In genomic region chr19:58362272-58362994, GRCh38 we compare ENCODE assay signal across 8 cellular contexts. TPM values are rescaled to one million over a fixed set of nuclear protein-coding genes. Genes with fewer than 3 reads are reported as not detected.
DNase-seq lines count a peak whose midpoint lies in the region; ATAC-seq and TF ChIP-seq lines count a peak whose summit lies in the region.

Gene ZNF497, minus strand, starts transcription at chr19:58362751. Its CDS starts 5,116 bp downstream, at chr19:58357635.

- TF ChIP-seq CTCF in PC-9 (conservative IDR thresholded peaks at IDR 0.05): no peak
- TF ChIP-seq CTCF in esophagus squamous epithelium (IDR thresholded peaks at IDR 0.05): peak in 2 of 6 experiments; percentile 5 to 22

- H3K27ac ChIP-seq in PC-9 (peak within 1 kb of the TSS; percentile 89), esophagus squamous epithelium (peak within 1 kb of the TSS; percentile 85 to 97 (median 92))

- peaks cover 5% of the 10 kb centered on the region for H3K27me3 Mint-ChIP-seq in activated T-cell treated with anti-CD3 and anti-CD28 coated beads, Interleukin-2, amount 50 U/mL, for 4 hours (ENCODE audit: low read depth)

- no peaks in the 10 kb centered on the region for H4K20me1 ChIP-seq in PC-9 (ENCODE audit: insufficient read depth)

- H3K27me3 ChIP-seq in PC-9 (ENCODE audit: insufficient read depth, low read depth) (no peaks in the 10 kb centered on the region), esophagus squamous epithelium (peaks cover 0 to 5% (median 0%) of the 10 kb centered on the region in 4 donors)

- no TSS peak for BruUV-seq in PC-9 (replicated peaks; lab: Mats Ljungman, UMichigan)

- peak in 3 of 4 donors; percentile 51 to 68 (median 62) for TF ChIP-seq POLR2A in esophagus squamous epithelium (IDR thresholded peaks at IDR 0.05)

- H3K4me2 ChIP-seq in PC-9: peak within 1 kb of the TSS; percentile 72

- 0 to 1% methylated on average over 4 to 20 of the region's 74 CpGs for WGBS in esophagus squamous epithelium, 2 donors

- H3K4me3 Mint-ChIP-seq in activated T-cell treated with anti-CD3 and anti-CD28 coated beads, Interleukin-2, amount 50 U/mL, for 4 hours: peak within 1 kb of the TSS; percentile 94

- H3K9me2 ChIP-seq in PC-9 (ENCODE audit: insufficient read depth): no peaks in the 10 kb centered on the region

- in situ Hi-C loops in KBM-7 (cut with MboI; ENCODE audit: low pct_unique_long_range_greater_than_20kb, low sequenced_read_pairs): no loop called here

- no peaks in the 10 kb centered on the region for H3K9me3 ChIP-seq in PC-9 (ENCODE audit: insufficient read depth, low read depth)
- no peaks in the 10 kb centered on the region for H3K9me3 ChIP-seq in esophagus squamous epithelium

- no peaks in the 10 kb centered on the region; the same call in 1 of the 2 replicates for H3F3A ChIP-seq in PC-9 (ENCODE audit: insufficient read depth, low read depth)

- peaks cover 8% of the 10 kb centered on the region for H3K79me2 ChIP-seq in PC-9 (ENCODE audit: low read depth)

- peaks cover 19% of the 10 kb centered on the region for H3K4me1 Mint-ChIP-seq in activated T-cell treated with anti-CD3 and anti-CD28 coated beads, Interleukin-2, amount 50 U/mL, for 4 hours (ENCODE audit: low read depth)

- H3K36me3 ChIP-seq in PC-9 (ENCODE audit: low read depth) (no peaks in the 10 kb centered on the region), esophagus squamous epithelium (peaks cover 0 to 11% (median 0%) of the 10 kb centered on the region in 3 donors)

- POLR2A ChIA-PET in PC-9 (lab: Charles Lee; ENCODE audit: unreplicated experiment): interaction anchor here (0.5 to 1.1 kb wide), 11 partner anchors 19 to 1122 kb away, joined by 3 to 20 read pairs (median 3); partner anchors contain the start of genes ZBTB45, ZNF584, ZNF776 and ZNF805

- no peaks in the 10 kb centered on the region for H3K9me3 Mint-ChIP-seq in activated T-cell treated with anti-CD3 and anti-CD28 coated beads, Interleukin-2, amount 50 U/mL, for 4 hours

- intact Hi-C loops in PC-9 (cut with micrococcal nuclease; ENCODE audit: unreplicated experiment): loop anchor here (1.0 to 5.0 kb wide), 4 partner anchors 19 to 105 kb away; partner anchors contain the start of genes ZNF324, ZNF324B, ZNF584 and ZNF837
- intact Hi-C loops in esophagus squamous epithelium (cut with DNase I): no loop called here

- peak; percentile 85 for ATAC-seq in GM21723 (IDR thresholded peaks at IDR 0.05; ENCODE audit: unreplicated experiment)
- peak; percentile 92 to 94 for ATAC-seq in activated T-cell treated with anti-CD3 and anti-CD28 coated beads, Interleukin-2, amount 50 U/mL, for 4 hours

- H3K4me1 ChIP-seq in PC-9 (replicated peaks; ENCODE audit: insufficient read depth) (no peaks in the 10 kb centered on the region), esophagus squamous epithelium (peaks cover 0 to 23% (median 7%) of the 10 kb centered on the region in 3 donors)

- H2AFZ ChIP-seq in PC-9: peak within 1 kb of the TSS; percentile 89

- H3K4me3 ChIP-seq in PC-9 (peak within 1 kb of the TSS; percentile 69), esophagus squamous epithelium (peak within 1 kb of the TSS; percentile 55 to 83 (median 77))

- CTCF ChIA-PET in PC-9 (lab: Charles Lee): no interaction called here

- DNase-seq in DMS53 treated with DMSO at 0.1 percent for 48 hours (lab: John Stamatoyannopoulos, UW; ENCODE audit: unreplicated experiment) (peak; percentile 90), KBM-7 (peak; percentile 98), PC-9 (peak; percentile 88 to 96), esophagus squamous epithelium (lab: John Stamatoyannopoulos, UW) (peak; percentile 81), myocyte (ENCODE audit: low read depth) (peak; percentile 96)
- peak; percentile 96 for DNase-seq in activated T-cell treated with anti-CD3 and anti-CD28 coated beads, Interleukin-2, amount 50 U/mL, for 4 hours
- peak; percentile 91 to 96 for DNase-seq in stimulated activated CD8-positive, alpha-beta memory T cell treated with anti-CD3 and anti-CD28 coated beads, Interleukin-7, amount 100 ng/mL, for 4 hours (ENCODE audit: low read depth in 2 of 2)

- no peaks in the 10 kb centered on the region for H3K36me3 Mint-ChIP-seq in activated T-cell treated with anti-CD3 and anti-CD28 coated beads, Interleukin-2, amount 50 U/mL, for 4 hours (ENCODE audit: insufficient read depth)

RNA-seq across cellular contexts. Expression of gene ZNF497, which starts in this region (rescaled TPM):
- total RNA-seq in PC-9 (2021) (7.2 and 8.6 TPM in 2 replicates), esophagus squamous epithelium (1 to 10 TPM in 3 of 4 donors, under 1 TPM in 1; 0.87 to 1.9 (median 1.4) TPM), myocyte (1.5 and 1.7 TPM in 2 replicates)
- under 1 TPM; 0.55 to 0.99 (median 0.98) TPM for total RNA-seq in activated T-cell treated with anti-CD3 and anti-CD28 coated beads, Interleukin-2, amount 50 U/mL, for 4 hours
- polyA plus RNA-seq in myocyte (2012): 2.9 TPM

Comparison
In these comparisons a context has a peak if more than half of its experiments do, and no peak if none do; other contexts are left out.
1. Peak in every context shown above with its lines: DNase-seq, ATAC-seq, H3K4me3 ChIP-seq and H3K27ac ChIP-seq.
2. Peak in DNase-seq and ATAC-seq in activated T-cell treated with anti-CD3 and anti-CD28 coated beads, Interleukin-2, amount 50 U/mL, for 4 hours; RNA of the gene not detected or under 1 TPM.